In the genomic region with DNA sequence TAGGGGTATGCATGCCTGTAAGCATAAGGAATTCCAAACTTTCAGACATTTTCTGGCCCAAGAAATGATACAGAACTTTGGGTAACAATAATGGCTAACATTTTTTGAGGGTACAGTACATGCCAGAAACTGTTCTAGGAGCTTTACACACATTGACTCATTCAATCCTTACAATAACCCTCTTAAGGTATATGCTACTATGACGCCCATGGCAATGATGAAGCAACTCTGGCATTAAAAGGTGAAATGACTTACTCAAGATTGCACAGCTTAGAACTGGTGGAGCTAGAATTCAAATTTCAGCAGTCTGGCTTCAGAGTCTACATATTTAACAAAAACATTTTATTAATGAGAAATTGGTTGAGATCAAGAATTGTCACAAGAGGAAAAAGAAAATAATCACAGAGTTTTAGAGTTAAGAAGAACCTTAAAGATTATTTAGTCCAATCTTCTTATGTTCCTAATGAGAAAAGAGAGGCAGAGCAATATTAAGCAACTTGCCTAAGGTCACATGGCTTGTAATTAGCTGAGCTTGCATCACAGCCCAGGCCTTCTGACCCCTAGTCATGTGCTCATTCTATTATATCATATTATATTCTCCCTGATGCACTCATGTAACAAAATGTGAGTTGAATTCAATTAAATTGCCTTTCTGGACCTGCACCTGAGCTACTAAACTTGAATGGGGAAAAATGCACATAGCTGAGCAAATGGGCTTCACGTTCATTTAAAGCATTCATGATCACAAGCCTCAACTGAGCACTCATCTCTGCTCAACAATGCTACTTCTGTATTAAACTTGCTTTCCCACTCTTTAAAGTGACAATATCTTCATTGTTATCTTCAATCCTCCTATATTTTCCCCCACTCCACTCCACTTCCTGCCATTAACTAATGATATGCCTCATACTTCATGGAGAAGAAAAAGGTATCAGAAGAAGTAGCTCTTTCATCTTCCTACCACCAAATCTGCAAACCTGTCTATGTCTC, we compare ENCODE assay signal across 1 cellular context.
TF ChIP-seq lines count a peak whose summit lies in the region.

No MANE protein-coding gene starts in this region.

TF ChIP-seq in endothelial cell of umbilical vein, 7 proteins besides CTCF, POLR2A, EP300 and RAD21 (continued from another document):
- no peak for TF ChIP-seq POLR2AphosphoS5 (IDR thresholded peaks at IDR 0.05; ENCODE audit: insufficient read depth, low read depth, low read length)
- TF ChIP-seq, protein P1, sequence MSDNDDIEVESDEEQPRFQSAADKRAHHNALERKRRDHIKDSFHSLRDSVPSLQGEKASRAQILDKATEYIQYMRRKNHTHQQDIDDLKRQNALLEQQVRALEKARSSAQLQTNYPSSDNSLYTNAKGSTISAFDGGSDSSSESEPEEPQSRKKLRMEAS (IDR thresholded peaks at IDR 0.05; ENCODE audit: insufficient read depth, insufficient read length): no peak
- no peak for TF ChIP-seq JUN (IDR thresholded peaks at IDR 0.05; ENCODE audit: borderline replicate concordance, insufficient read depth, insufficient read length, low read depth)
- no peak for TF ChIP-seq FOS (IDR thresholded peaks at IDR 0.05; ENCODE audit: borderline replicate concordance, insufficient read depth, low read length)
- no peak for TF ChIP-seq MYC (IDR thresholded peaks at IDR 0.05; ENCODE audit: low read depth, low read length)
- TF ChIP-seq EZH2 (IDR thresholded peaks at IDR 0.05; ENCODE audit: borderline replicate concordance, low read depth, low read length, severe bottlenecking): no peak
